ENCODE assay signal across 8 cellular contexts in genomic region chr9:136808075-136808780, GRCh38. TPM values are rescaled to one million over a fixed set of nuclear protein-coding genes. Genes with fewer than 3 reads are reported as not detected.
DNase-seq lines count a peak whose midpoint lies in the region; ATAC-seq and TF ChIP-seq lines count a peak whose summit lies in the region.

No MANE protein-coding gene starts in this region.

- DNase-seq in COLO668 (lab: John Stamatoyannopoulos, UW; ENCODE audit: unreplicated experiment) (peak; percentile 67), fibroblast of pulmonary artery (ENCODE audit: low read depth) (no peak), neuronal stem cell (ENCODE audit: low spot score) (no peak), NCI-H82 treated with DMSO at 0.1 percent for 48 hours (lab: John Stamatoyannopoulos, UW; ENCODE audit: unreplicated experiment) (no peak)
- DNase-seq in activated T-cell treated with anti-CD3 and anti-CD28 coated beads, Interleukin-2, amount 50 U/mL, for 1 hour = peak; percentile 70

- no peak overlapping the region for H4K91ac ChIP-seq in neuronal stem cell (ENCODE audit: low read depth, low read length, poor library complexity)

- peaks cover 8 to 15% of the 10 kb centered on the region in 2 donors for H3K4me1 ChIP-seq in neuronal stem cell (ENCODE audit: control insufficient read depth in 2 of 2, insufficient read depth in 1 of 2, low read depth in 1 of 2, low read length in 2 of 2)

- no peak for TF ChIP-seq RAD21 in Ishikawa (IDR thresholded peaks at IDR 0.05; ENCODE audit: low read depth)

- H2BK15ac ChIP-seq in neuronal stem cell (ENCODE audit: low read length) = no peak overlapping the region

- H2AK5ac ChIP-seq in neuronal stem cell (ENCODE audit: low read depth, low read length) = peak overlapping the region; percentile 99

- H2BK5ac ChIP-seq in neuronal stem cell (ENCODE audit: low read length) = peak overlapping the region; percentile 90

- TF ChIP-seq EP300 in Ishikawa (IDR thresholded peaks at IDR 0.05; ENCODE audit: borderline replicate concordance) = no peak

- H3K27me3 ChIP-seq in neuronal stem cell (ENCODE audit: control insufficient read depth in 3 of 3, insufficient read depth in 3 of 3, low read depth in 1 of 3, low read length in 3 of 3) = no peaks in the 10 kb centered on the region

- no peak overlapping the region for H2BK120ac ChIP-seq in neuronal stem cell (ENCODE audit: low read depth, low read length)

- H3K4me3 ChIP-seq in fibroblast of pulmonary artery (replicated peaks; ENCODE audit: low read depth, low read length) (peak overlapping the region; percentile 77), neuronal stem cell (ENCODE audit: low read length in 2 of 2) (peak overlapping the region; percentile 91 to 96)

- peak overlapping the region; percentile 96 for H3K18ac ChIP-seq in neuronal stem cell (ENCODE audit: low read length)

- no peak overlapping the region for H3K27ac ChIP-seq in neuronal stem cell (replicated peaks; ENCODE audit: low read length)

- peak overlapping the region; percentile 53 for H3K4ac ChIP-seq in neuronal stem cell (ENCODE audit: low read length)

- TF ChIP-seq CTCF in fibroblast of pulmonary artery (IDR thresholded peaks at IDR 0.05; ENCODE audit: low read length, missing control alignments) = no peak

- H3K4me2 ChIP-seq in neuronal stem cell (ENCODE audit: insufficient read depth, low read length, poor library complexity, severe bottlenecking) = peak overlapping the region; percentile 49

- no peak overlapping the region for H2BK12ac ChIP-seq in neuronal stem cell (ENCODE audit: low read length)

- H2AFZ ChIP-seq in neuronal stem cell (ENCODE audit: low read length) = peak overlapping the region; percentile 88

- peak overlapping the region; percentile 97 for H3K23ac ChIP-seq in neuronal stem cell (ENCODE audit: low read depth, low read length, poor library complexity)

- ATAC-seq in GM21526 (IDR thresholded peaks at IDR 0.05; ENCODE audit: low FRiP score, unreplicated experiment) = peak; percentile 27
- no peak for ATAC-seq in HG03378 (IDR thresholded peaks at IDR 0.05; ENCODE audit: unreplicated experiment)

- peak overlapping the region; percentile 93 for H3K9ac ChIP-seq in neuronal stem cell (ENCODE audit: low read depth, low read length, poor library complexity)

- H4K8ac ChIP-seq in neuronal stem cell (ENCODE audit: low read depth, low read length) = no peak overlapping the region

- no CpG with 5 or more reads among the region's 93 CpGs for WGBS in neuronal stem cell (ENCODE audit: extremely low coverage in 2 of 2, insufficient read length in 2 of 2, insufficient replicate concordance in 1 of 2), 2 donors

- peaks cover 12% of the 10 kb centered on the region for H3K79me1 ChIP-seq in neuronal stem cell (ENCODE audit: low read depth, low read length)

- H3K9me3 ChIP-seq in neuronal stem cell (replicated peaks in 1 of 2; ENCODE audit: control insufficient read depth in 2 of 2, insufficient read depth in 1 of 2, low read depth in 1 of 2, low read length in 2 of 2) = peaks cover 2% of the 10 kb centered on the region in 2 donors

- peak overlapping the region; percentile 89 for H3K14ac ChIP-seq in neuronal stem cell (ENCODE audit: low read length)

- H3K36me3 ChIP-seq in neuronal stem cell (replicated peaks in 1 of 2; ENCODE audit: control insufficient read depth in 2 of 2, insufficient read depth in 2 of 2, low read length in 2 of 2) = peaks cover 8 to 63% of the 10 kb centered on the region in 2 donors

TF ChIP-seq in Ishikawa, 13 proteins besides CTCF, POLR2A, EP300 and RAD21:
- TF ChIP-seq, protein P1, sequence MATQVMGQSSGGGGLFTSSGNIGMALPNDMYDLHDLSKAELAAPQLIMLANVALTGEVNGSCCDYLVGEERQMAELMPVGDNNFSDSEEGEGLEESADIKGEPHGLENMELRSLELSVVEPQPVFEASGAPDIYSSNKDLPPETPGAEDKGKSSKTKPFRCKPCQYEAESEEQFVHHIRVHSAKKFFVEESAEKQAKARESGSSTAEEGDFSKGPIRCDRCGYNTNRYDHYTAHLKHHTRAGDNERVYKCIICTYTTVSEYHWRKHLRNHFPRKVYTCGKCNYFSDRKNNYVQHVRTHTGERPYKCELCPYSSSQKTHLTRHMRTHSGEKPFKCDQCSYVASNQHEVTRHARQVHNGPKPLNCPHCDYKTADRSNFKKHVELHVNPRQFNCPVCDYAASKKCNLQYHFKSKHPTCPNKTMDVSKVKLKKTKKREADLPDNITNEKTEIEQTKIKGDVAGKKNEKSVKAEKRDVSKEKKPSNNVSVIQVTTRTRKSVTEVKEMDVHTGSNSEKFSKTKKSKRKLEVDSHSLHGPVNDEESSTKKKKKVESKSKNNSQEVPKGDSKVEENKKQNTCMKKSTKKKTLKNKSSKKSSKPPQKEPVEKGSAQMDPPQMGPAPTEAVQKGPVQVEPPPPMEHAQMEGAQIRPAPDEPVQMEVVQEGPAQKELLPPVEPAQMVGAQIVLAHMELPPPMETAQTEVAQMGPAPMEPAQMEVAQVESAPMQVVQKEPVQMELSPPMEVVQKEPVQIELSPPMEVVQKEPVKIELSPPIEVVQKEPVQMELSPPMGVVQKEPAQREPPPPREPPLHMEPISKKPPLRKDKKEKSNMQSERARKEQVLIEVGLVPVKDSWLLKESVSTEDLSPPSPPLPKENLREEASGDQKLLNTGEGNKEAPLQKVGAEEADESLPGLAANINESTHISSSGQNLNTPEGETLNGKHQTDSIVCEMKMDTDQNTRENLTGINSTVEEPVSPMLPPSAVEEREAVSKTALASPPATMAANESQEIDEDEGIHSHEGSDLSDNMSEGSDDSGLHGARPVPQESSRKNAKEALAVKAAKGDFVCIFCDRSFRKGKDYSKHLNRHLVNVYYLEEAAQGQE (IDR thresholded peaks at IDR 0.05; ENCODE audit: low read depth) = no peak
- peak; percentile 50; the same call in 1 of the 2 replicates for TF ChIP-seq MAX (IDR thresholded peaks at IDR 0.05)
- no peak for TF ChIP-seq CEBPB (IDR thresholded peaks at IDR 0.05)
- no peak for TF ChIP-seq YY1 (IDR thresholded peaks at IDR 0.05; ENCODE audit: low read depth)
- no peak for TF ChIP-seq CREB1 (IDR thresholded peaks at IDR 0.05; ENCODE audit: low read depth)
- TF ChIP-seq, protein P2, sequence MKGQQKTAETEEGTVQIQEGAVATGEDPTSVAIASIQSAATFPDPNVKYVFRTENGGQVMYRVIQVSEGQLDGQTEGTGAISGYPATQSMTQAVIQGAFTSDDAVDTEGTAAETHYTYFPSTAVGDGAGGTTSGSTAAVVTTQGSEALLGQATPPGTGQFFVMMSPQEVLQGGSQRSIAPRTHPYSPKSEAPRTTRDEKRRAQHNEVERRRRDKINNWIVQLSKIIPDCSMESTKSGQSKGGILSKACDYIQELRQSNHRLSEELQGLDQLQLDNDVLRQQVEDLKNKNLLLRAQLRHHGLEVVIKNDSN (IDR thresholded peaks at IDR 0.05) = no peak
- no peak for TF ChIP-seq NFIC (IDR thresholded peaks at IDR 0.05)
- TF ChIP-seq EGR1 (IDR thresholded peaks at IDR 0.05) = no peak
- peak; percentile 63 for TF ChIP-seq TAF1 (IDR thresholded peaks at IDR 0.05; ENCODE audit: low read depth)
- no peak for TF ChIP-seq FOXM1 (IDR thresholded peaks at IDR 0.05; ENCODE audit: borderline replicate concordance, low read depth)
- peak; percentile 29; the same call in 1 of the 2 replicates for TF ChIP-seq TCF12 (IDR thresholded peaks at IDR 0.05; ENCODE audit: low read depth)
- peak; percentile 55; the same call in 1 of the 2 replicates for TF ChIP-seq ZBTB7A (IDR thresholded peaks at IDR 0.05; ENCODE audit: low read depth)
- no peak for TF ChIP-seq TEAD4 (IDR thresholded peaks at IDR 0.05)

RNA-seq across cellular contexts. Expression of gene RABL6, which starts 0.5 kb away (rescaled TPM):
- 115 TPM for polyA plus RNA-seq in neuronal stem cell (2013, experiment 1 of 2)
- 112 TPM for polyA plus RNA-seq in neuronal stem cell (2013, experiment 2 of 2)

RNA-seq across cellular contexts. Expression of gene CCDC183, which starts 12.1 kb away (rescaled TPM):
- polyA plus RNA-seq in neuronal stem cell (2013, experiment 1 of 2) = 2.7 TPM
- 2.7 TPM for polyA plus RNA-seq in neuronal stem cell (2013, experiment 2 of 2)

RNA-seq across cellular contexts. Expression of gene TMEM141, which starts 17.1 kb away (rescaled TPM):
- 30.7 TPM for polyA plus RNA-seq in neuronal stem cell (2013, experiment 1 of 2)
- 29.9 TPM for polyA plus RNA-seq in neuronal stem cell (2013, experiment 2 of 2)

RNA-seq across cellular contexts. Expression of gene AJM1, which starts 34.0 kb away (rescaled TPM):
- polyA plus RNA-seq in neuronal stem cell (2013, experiment 1 of 2) = 0.42 TPM
- 0.44 TPM for polyA plus RNA-seq in neuronal stem cell (2013, experiment 2 of 2)

RNA-seq across cellular contexts. Expression of gene PHPT1, which starts 41.0 kb away (rescaled TPM):
- polyA plus RNA-seq in neuronal stem cell (2013, experiment 1 of 2) = 230 TPM
- polyA plus RNA-seq in neuronal stem cell (2013, experiment 2 of 2) = 218 TPM

Comparison
In these comparisons a context has a peak if more than half of its experiments do, and no peak if none do; other contexts are left out.
1. DNase-seq: peak in COLO668 (single experiment) and activated T-cell treated with anti-CD3 and anti-CD28 coated beads, Interleukin-2, amount 50 U/mL, for 1 hour (single experiment); none in fibroblast of pulmonary artery (single experiment), neuronal stem cell (single experiment) and NCI-H82 treated with DMSO at 0.1 percent for 48 hours (single experiment).